14 cellular contexts compared by ENCODE assay signal in genomic region chr3:105745046-105745445, GRCh38.
"Had no signal": no experiment of that assay in that cellular context is flagged by ENCODE, and none has a peak within 500 bp of the region (broad histone marks: within the 10 kb centered on the region; RNA-seq: fewer than 3 reads in every experiment).

No MANE protein-coding gene starts in this region.

- ATAC-seq: gastrocnemius medialis; heart right ventricle; left lung; stimulated activated naive CD8-positive, alpha-beta T cell treated with anti-CD3 and anti-CD28 coated beads, Interleukin-15, Interleukin-2, amounts not matched to agents 100 U/mL and 50 U/mL, for 24 hours; upper lobe of right lung had no signal

- H3K9me3 ChIP-seq: colonic mucosa, gastrocnemius medialis, left lung, sigmoid colon, testis, upper lobe of right lung had no signal

- H3K27me3 Mint-ChIP-seq: activated CD4-positive, alpha-beta memory T cell treated with anti-CD3 and anti-CD28 coated beads, Interleukin-2, amount 10 ng/mL, durations not matched to agents 7 days and 5 days had no signal

- DNase-seq: activated CD4-positive, alpha-beta memory T cell treated with anti-CD3 and anti-CD28 coated beads, Interleukin-2, amount 10 ng/mL, durations not matched to agents 7 days and 5 days; activated CD4-positive, alpha-beta T cell treated with anti-CD3 and anti-CD28 coated beads for 1 hour; activated gamma-delta T cell; colonic mucosa; effector CD4-positive, alpha-beta T cell; gastrocnemius medialis; heart right ventricle; islet precursor cell; left lung; sigmoid colon; stimulated activated naive CD8-positive, alpha-beta T cell treated with anti-CD3 and anti-CD28 coated beads, Interleukin-15, Interleukin-2, amounts not matched to agents 100 U/mL and 50 U/mL, for 24 hours; T1000; testis; upper lobe of right lung had no signal
